In genomic region chr2:85180322-85181092, GRCh38 we compare ENCODE assay signal across 1 cellular context.
TF ChIP-seq lines count a peak whose summit lies in the region.

No MANE protein-coding gene starts in this region.

TF ChIP-seq in endothelial cell of umbilical vein, 7 proteins besides CTCF, POLR2A, EP300 and RAD21:
- TF ChIP-seq JUN (IDR thresholded peaks at IDR 0.05; ENCODE audit: borderline replicate concordance, insufficient read depth, insufficient read length, low read depth) (no peak), FOS (IDR thresholded peaks at IDR 0.05; ENCODE audit: borderline replicate concordance, insufficient read depth, low read length) (no peak), MYC (IDR thresholded peaks at IDR 0.05; ENCODE audit: low read depth, low read length) (no peak), GATA2 (IDR thresholded peaks at IDR 0.05; ENCODE audit: insufficient read depth, insufficient read length, low read depth, low read length) (peak; percentile 80), EZH2 (IDR thresholded peaks at IDR 0.05; ENCODE audit: borderline replicate concordance, low read depth, low read length, severe bottlenecking) (no peak), POLR2AphosphoS5 (IDR thresholded peaks at IDR 0.05; ENCODE audit: insufficient read depth, low read depth, low read length) (peak; percentile 63), MAX (IDR thresholded peaks at IDR 0.05; ENCODE audit: insufficient read depth, insufficient read length) (no peak)
